Comparison of ENCODE assay signal across 2 cellular contexts in genomic region chr19:33362508-33363228, GRCh38.
TF ChIP-seq lines count a peak whose summit lies in the region.

No MANE protein-coding gene starts in this region.

TF ChIP-seq in A549, 52 proteins besides CTCF, POLR2A, EP300 and RAD21 (continued from another document):
- no peak for TF ChIP-seq ATOH8 (CRISPR knock-in tag; IDR thresholded peaks at IDR 0.05; ENCODE audit: low read depth)
- no peak for TF ChIP-seq CEBPB (IDR thresholded peaks at IDR 0.05)
- no peak for TF ChIP-seq ZC3H11A (IDR thresholded peaks at IDR 0.05)
- no peak for TF ChIP-seq ZSCAN20 (CRISPR knock-in tag; IDR thresholded peaks at IDR 0.05)
- no peak for TF ChIP-seq MAFK (IDR thresholded peaks at IDR 0.05; ENCODE audit: partially characterized antibody)
- no peak for TF ChIP-seq TP53 (CRISPR knock-in tag; IDR thresholded peaks at IDR 0.05)
- TF ChIP-seq HOXA7 (CRISPR knock-in tag; IDR thresholded peaks at IDR 0.05): no peak
- no peak for TF ChIP-seq EHF (CRISPR knock-in tag; IDR thresholded peaks at IDR 0.05)
- no peak for TF ChIP-seq RNF2 (IDR thresholded peaks at IDR 0.05; ENCODE audit: borderline replicate concordance, low read depth)
- no peak for TF ChIP-seq GATA3 (IDR thresholded peaks at IDR 0.05; ENCODE audit: borderline replicate concordance)
- no peak for TF ChIP-seq E2F6 (IDR thresholded peaks at IDR 0.05; ENCODE audit: borderline replicate concordance, low read depth)
- no peak for TF ChIP-seq CHD4 (IDR thresholded peaks at IDR 0.05; ENCODE audit: borderline replicate concordance)
- TF ChIP-seq MYC (IDR thresholded peaks at IDR 0.05; ENCODE audit: borderline replicate concordance, low read length): no peak
- TF ChIP-seq EHMT2 (IDR thresholded peaks at IDR 0.05; ENCODE audit: low read depth): no peak

TF ChIP-seq in K562, 482 proteins besides CTCF, POLR2A, EP300 and RAD21 (continued from another document):
- TF ChIP-seq NEUROD1 (IDR thresholded peaks at IDR 0.05; ENCODE audit: borderline replicate concordance, low read depth, low read length, partially characterized antibody) (no peak), ZKSCAN3 (CRISPR knock-in tag; IDR thresholded peaks at IDR 0.05) (no peak), CEBPG (CRISPR knock-in tag; IDR thresholded peaks at IDR 0.05) (no peak), CEBPG (tag; conservative IDR thresholded peaks at IDR 0.05 in 1 of 2, IDR thresholded peaks at IDR 0.05 in 1 of 2) (peak; percentile 56 to 64; a peak in 3 of 4 replicates)
